2 cellular contexts compared by ENCODE assay signal in genomic region chr2:157784823-157785175, GRCh38.
TF ChIP-seq lines count a peak whose summit lies in the region.

No MANE protein-coding gene starts in this region.

TF ChIP-seq in K562, 482 proteins besides CTCF, POLR2A, EP300 and RAD21 (continued from another document):
- TF ChIP-seq, protein P1, sequence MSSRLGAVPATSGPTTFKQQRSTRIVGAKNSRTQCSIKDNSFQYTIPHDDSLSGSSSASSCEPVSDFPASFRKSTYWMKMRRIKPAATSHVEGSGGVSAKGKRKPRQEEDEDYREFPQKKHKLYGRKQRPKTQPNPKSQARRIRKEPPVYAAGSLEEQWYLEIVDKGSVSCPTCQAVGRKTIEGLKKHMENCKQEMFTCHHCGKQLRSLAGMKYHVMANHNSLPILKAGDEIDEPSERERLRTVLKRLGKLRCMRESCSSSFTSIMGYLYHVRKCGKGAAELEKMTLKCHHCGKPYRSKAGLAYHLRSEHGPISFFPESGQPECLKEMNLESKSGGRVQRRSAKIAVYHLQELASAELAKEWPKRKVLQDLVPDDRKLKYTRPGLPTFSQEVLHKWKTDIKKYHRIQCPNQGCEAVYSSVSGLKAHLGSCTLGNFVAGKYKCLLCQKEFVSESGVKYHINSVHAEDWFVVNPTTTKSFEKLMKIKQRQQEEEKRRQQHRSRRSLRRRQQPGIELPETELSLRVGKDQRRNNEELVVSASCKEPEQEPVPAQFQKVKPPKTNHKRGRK (tag; IDR thresholded peaks at IDR 0.05), result no peak
- no peak for TF ChIP-seq DPF2 (IDR thresholded peaks at IDR 0.05)
- no peak for TF ChIP-seq SMARCA5 (IDR thresholded peaks at IDR 0.05)
- no peak for TF ChIP-seq GATA2 (CRISPR knock-in tag; IDR thresholded peaks at IDR 0.05)
- TF ChIP-seq, protein P2, sequence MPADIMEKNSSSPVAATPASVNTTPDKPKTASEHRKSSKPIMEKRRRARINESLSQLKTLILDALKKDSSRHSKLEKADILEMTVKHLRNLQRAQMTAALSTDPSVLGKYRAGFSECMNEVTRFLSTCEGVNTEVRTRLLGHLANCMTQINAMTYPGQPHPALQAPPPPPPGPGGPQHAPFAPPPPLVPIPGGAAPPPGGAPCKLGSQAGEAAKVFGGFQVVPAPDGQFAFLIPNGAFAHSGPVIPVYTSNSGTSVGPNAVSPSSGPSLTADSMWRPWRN (IDR thresholded peaks at IDR 0.05; ENCODE audit: low read depth), result no peak
- TF ChIP-seq CAMTA2 (CRISPR knock-in tag; conservative IDR thresholded peaks at IDR 0.05), result no peak

TF ChIP-seq in liver, 16 proteins besides CTCF, POLR2A, EP300 and RAD21 (continued from another document):
- TF ChIP-seq, protein P3, sequence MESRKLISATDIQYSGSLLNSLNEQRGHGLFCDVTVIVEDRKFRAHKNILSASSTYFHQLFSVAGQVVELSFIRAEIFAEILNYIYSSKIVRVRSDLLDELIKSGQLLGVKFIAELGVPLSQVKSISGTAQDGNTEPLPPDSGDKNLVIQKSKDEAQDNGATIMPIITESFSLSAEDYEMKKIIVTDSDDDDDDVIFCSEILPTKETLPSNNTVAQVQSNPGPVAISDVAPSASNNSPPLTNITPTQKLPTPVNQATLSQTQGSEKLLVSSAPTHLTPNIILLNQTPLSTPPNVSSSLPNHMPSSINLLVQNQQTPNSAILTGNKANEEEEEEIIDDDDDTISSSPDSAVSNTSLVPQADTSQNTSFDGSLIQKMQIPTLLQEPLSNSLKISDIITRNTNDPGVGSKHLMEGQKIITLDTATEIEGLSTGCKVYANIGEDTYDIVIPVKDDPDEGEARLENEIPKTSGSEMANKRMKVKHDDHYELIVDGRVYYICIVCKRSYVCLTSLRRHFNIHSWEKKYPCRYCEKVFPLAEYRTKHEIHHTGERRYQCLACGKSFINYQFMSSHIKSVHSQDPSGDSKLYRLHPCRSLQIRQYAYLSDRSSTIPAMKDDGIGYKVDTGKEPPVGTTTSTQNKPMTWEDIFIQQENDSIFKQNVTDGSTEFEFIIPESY (IDR thresholded peaks at IDR 0.05), result no peak
- TF ChIP-seq RXRA (IDR thresholded peaks at IDR 0.05), result no peak
- TF ChIP-seq SP1 (IDR thresholded peaks at IDR 0.05), result no peak
- no peak for TF ChIP-seq MAX (IDR thresholded peaks at IDR 0.05)
- TF ChIP-seq JUND (IDR thresholded peaks at IDR 0.05), result no peak
- TF ChIP-seq YY1 (IDR thresholded peaks at IDR 0.05), result no peak
